Comparison of ENCODE assay signal across 1 cellular context in genomic region chr17:43402567-43402966, GRCh38.
TF ChIP-seq lines count a peak whose summit lies in the region.

No MANE protein-coding gene starts in this region.

TF ChIP-seq in HepG2, 621 proteins besides CTCF, POLR2A, EP300 and RAD21 (continued from another document and continues in another):
- TF ChIP-seq ZBTB44 (CRISPR knock-in tag; IDR thresholded peaks at IDR 0.05) = no peak
- TF ChIP-seq ZNF800 (CRISPR knock-in tag; IDR thresholded peaks at IDR 0.05) = no peak
- peak; percentile 85 for TF ChIP-seq HNF4A (CRISPR knock-in tag; IDR thresholded peaks at IDR 0.05)
- no peak for TF ChIP-seq ARHGAP35 (CRISPR knock-in tag; IDR thresholded peaks at IDR 0.05; ENCODE audit: borderline replicate concordance)
- TF ChIP-seq, protein P1, sequence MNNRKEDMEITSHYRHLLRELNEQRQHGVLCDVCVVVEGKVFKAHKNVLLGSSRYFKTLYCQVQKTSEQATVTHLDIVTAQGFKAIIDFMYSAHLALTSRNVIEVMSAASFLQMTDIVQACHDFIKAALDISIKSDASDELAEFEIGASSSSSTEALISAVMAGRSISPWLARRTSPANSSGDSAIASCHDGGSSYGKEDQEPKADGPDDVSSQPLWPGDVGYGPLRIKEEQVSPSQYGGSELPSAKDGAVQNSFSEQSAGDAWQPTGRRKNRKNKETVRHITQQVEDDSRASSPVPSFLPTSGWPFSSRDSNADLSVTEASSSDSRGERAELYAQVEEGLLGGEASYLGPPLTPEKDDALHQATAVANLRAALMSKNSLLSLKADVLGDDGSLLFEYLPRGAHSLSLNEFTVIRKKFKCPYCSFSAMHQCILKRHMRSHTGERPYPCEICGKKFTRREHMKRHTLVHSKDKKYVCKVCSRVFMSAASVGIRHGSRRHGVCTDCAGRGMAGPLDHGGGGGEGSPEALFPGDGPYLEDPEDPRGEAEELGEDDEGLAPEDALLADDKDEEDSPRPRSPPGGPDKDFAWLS (CRISPR knock-in tag; IDR thresholded peaks at IDR 0.05; ENCODE audit: borderline replicate concordance) = no peak
- TF ChIP-seq ZSCAN31 (CRISPR knock-in tag; IDR thresholded peaks at IDR 0.05; ENCODE audit: low read depth) = no peak
- no peak for TF ChIP-seq ZNF558 (CRISPR knock-in tag; IDR thresholded peaks at IDR 0.05; ENCODE audit: borderline replicate concordance)
- no peak for TF ChIP-seq ZNF792 (CRISPR knock-in tag; IDR thresholded peaks at IDR 0.05)
- TF ChIP-seq GTF2F1 (IDR thresholded peaks at IDR 0.05; ENCODE audit: low read length) = no peak
- TF ChIP-seq HIVEP1 (CRISPR knock-in tag; IDR thresholded peaks at IDR 0.05) = no peak; the same call in 1 of the 2 replicates
- TF ChIP-seq, protein P2, sequence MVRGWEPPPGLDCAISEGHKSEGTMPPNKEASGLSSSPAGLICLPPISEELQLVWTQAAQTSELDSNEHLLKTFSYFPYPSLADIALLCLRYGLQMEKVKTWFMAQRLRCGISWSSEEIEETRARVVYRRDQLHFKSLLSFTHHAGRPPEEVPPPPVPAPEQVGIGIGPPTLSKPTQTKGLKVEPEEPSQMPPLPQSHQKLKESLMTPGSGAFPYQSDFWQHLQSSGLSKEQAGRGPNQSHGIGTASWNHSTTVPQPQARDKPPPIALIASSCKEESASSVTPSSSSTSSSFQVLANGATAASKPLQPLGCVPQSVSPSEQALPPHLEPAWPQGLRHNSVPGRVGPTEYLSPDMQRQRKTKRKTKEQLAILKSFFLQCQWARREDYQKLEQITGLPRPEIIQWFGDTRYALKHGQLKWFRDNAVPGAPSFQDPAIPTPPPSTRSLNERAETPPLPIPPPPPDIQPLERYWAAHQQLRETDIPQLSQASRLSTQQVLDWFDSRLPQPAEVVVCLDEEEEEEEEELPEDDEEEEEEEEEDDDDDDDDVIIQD (CRISPR knock-in tag; IDR thresholded peaks at IDR 0.05; ENCODE audit: low read depth) = 0 out of 2 replicates have a peak, but pooled peaks have one; percentile 36
- no peak for TF ChIP-seq ADNP (CRISPR knock-in tag; IDR thresholded peaks at IDR 0.05)
- no peak; the same call in 1 of the 2 replicates for TF ChIP-seq ARID4A (CRISPR knock-in tag; IDR thresholded peaks at IDR 0.05; ENCODE audit: borderline replicate concordance)
- TF ChIP-seq SYNCRIP (IDR thresholded peaks at IDR 0.05; ENCODE audit: insufficient read depth, low read depth, low read length) = no peak
- no peak for TF ChIP-seq ZNF761 (CRISPR knock-in tag; conservative IDR thresholded peaks at IDR 0.05)
- TF ChIP-seq TCF12 (IDR thresholded peaks at IDR 0.05) = no peak
- TF ChIP-seq TCF12 (CRISPR knock-in tag; IDR thresholded peaks at IDR 0.05) = no peak
- no peak for TF ChIP-seq ZXDC (CRISPR knock-in tag; IDR thresholded peaks at IDR 0.05)
- no peak for TF ChIP-seq GABPB1 (CRISPR knock-in tag; IDR thresholded peaks at IDR 0.05)
- no peak for TF ChIP-seq ZNF350 (CRISPR knock-in tag; IDR thresholded peaks at IDR 0.05; ENCODE audit: borderline replicate concordance, low read depth)
- TF ChIP-seq ARID5B (CRISPR knock-in tag; IDR thresholded peaks at IDR 0.05) = 0 out of 2 replicates have a peak, but pooled peaks have one; percentile 25
- no peak for TF ChIP-seq NFYC (CRISPR knock-in tag; IDR thresholded peaks at IDR 0.05)
- no peak for TF ChIP-seq BATF2 (CRISPR knock-in tag; IDR thresholded peaks at IDR 0.05)
- peak; percentile 50 to 55; a peak in 2 of 4 replicates for TF ChIP-seq HMGXB4 (CRISPR knock-in tag; IDR thresholded peaks at IDR 0.05; ENCODE audit: borderline replicate concordance in 1 of 2, low read depth in 1 of 2)
- TF ChIP-seq ZSCAN9 (CRISPR knock-in tag; IDR thresholded peaks at IDR 0.05; ENCODE audit: borderline replicate concordance) = 0 out of 2 replicates have a peak, but pooled peaks have one; percentile 46
- no peak for TF ChIP-seq FOXK2 (IDR thresholded peaks at IDR 0.05)
- no peak; the same call in 1 of the 2 replicates for TF ChIP-seq ZFY (CRISPR knock-in tag; IDR thresholded peaks at IDR 0.05)
- TF ChIP-seq ZNF543 (CRISPR knock-in tag; IDR thresholded peaks at IDR 0.05) = no peak
- TF ChIP-seq MED13 (CRISPR knock-in tag; IDR thresholded peaks at IDR 0.05) = no peak
